ENCODE assay signal across 12 cellular contexts in the genomic region with DNA sequence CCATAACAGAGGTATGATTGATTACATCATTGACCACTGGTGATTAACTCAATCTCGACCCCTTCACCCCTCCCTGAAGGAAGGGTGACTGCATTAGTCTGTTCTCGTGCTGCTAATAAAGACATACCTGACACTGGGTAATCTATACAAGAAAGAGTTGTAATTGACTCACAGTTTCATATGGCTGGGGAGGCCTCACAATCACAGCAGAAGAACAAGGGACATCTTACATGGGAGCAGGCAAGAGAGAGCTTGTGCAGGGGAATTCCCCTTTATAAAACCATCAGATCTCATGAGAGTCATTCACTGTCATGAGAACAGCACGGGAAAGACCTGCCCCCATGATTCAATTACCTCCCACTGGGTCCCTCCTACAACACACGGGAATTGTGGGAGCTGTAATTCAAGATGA. TPM values are rescaled to one million over a fixed set of nuclear protein-coding genes. Genes with fewer than 3 reads are reported as not detected.
DNase-seq lines count a peak whose midpoint lies in the region; ATAC-seq and TF ChIP-seq lines count a peak whose summit lies in the region.
"Had no signal": no experiment of that assay in that cellular context is flagged by ENCODE, and none has a peak within 500 bp of the region (broad histone marks: within the 10 kb centered on the region; RNA-seq: fewer than 3 reads in every experiment).

No MANE protein-coding gene starts in this region.

- DNase-seq in Daoy (ENCODE audit: low read depth) (peak; percentile 21), NCI-H526 treated with DMSO at 0.1 percent for 48 hours (lab: John Stamatoyannopoulos, UW) (no peak), right lobe of liver (no peak), gastrocnemius medialis (no peak)
- peak; percentile 3 for DNase-seq in activated naive CD8-positive, alpha-beta T cell treated with anti-CD3 and anti-CD28 coated beads for 36 hours
- no peak for DNase-seq in activated CD8-positive, alpha-beta memory T cell treated with anti-CD3 and anti-CD28 coated beads, Interleukin-2, amount 50 U/mL, for 48 hours
- DNase-seq: NCI-H1092 treated with DMSO at 0.1 percent for 48 hours, T-helper 2 cell had no signal

- H3K4me3 ChIP-seq in right lobe of liver (no peak overlapping the region), gastrocnemius medialis (no peak overlapping the region)
- H3K4me3 ChIP-seq: BLaER1, lung had no signal

- H3K9me3 ChIP-seq in right lobe of liver (no peaks in the 10 kb centered on the region), gastrocnemius medialis (no peaks in the 10 kb centered on the region)
- H3K9me3 ChIP-seq: BLaER1 had no signal

- no peaks in the 10 kb centered on the region for H3K36me3 ChIP-seq in right lobe of liver
- no peaks in the 10 kb centered on the region for H3K36me3 ChIP-seq in gastrocnemius medialis
- H3K36me3 ChIP-seq: BLaER1 had no signal

- peaks cover 6% of the 10 kb centered on the region for H3K27me3 Mint-ChIP-seq in activated naive CD8-positive, alpha-beta T cell treated with anti-CD3 and anti-CD28 coated beads for 36 hours

- no peak overlapping the region for H3K27ac Mint-ChIP-seq in activated naive CD8-positive, alpha-beta T cell treated with anti-CD3 and anti-CD28 coated beads for 36 hours

- TF ChIP-seq CTCF in right lobe of liver (IDR thresholded peaks at IDR 0.05) (no peak), gastrocnemius medialis (IDR thresholded peaks at IDR 0.05 in 4 of 5, conservative IDR thresholded peaks at IDR 0.05 in 1 of 5) (no peak)

- TF ChIP-seq POLR2A in right lobe of liver (IDR thresholded peaks at IDR 0.05) (no peak), gastrocnemius medialis (IDR thresholded peaks at IDR 0.05) (no peak)

- no peaks in the 10 kb centered on the region for H3K27me3 ChIP-seq in right lobe of liver
- no peaks in the 10 kb centered on the region for H3K27me3 ChIP-seq in gastrocnemius medialis
- H3K27me3 ChIP-seq: BLaER1 had no signal

- no peak overlapping the region for H3K4me3 Mint-ChIP-seq in activated naive CD8-positive, alpha-beta T cell treated with anti-CD3 and anti-CD28 coated beads for 36 hours

- no peaks in the 10 kb centered on the region for H3K36me3 Mint-ChIP-seq in activated naive CD8-positive, alpha-beta T cell treated with anti-CD3 and anti-CD28 coated beads for 36 hours

- in situ Hi-C loops in gastrocnemius medialis (cut with MboI; ENCODE audit: low sequenced_read_pairs in 4 of 4) = no loop called here

- intact Hi-C loops in right lobe of liver (cut with DNase I) = no loop called here
- intact Hi-C loops in gastrocnemius medialis (cut with DNase I; ENCODE audit: low total_unique reads) = loop anchor here (5.0 kb wide), 1 partner anchor 46 kb away; no protein-coding TSS in a partner anchor

- H3K4me1 ChIP-seq in right lobe of liver (peaks cover 0 to 8% (median 0%) of the 10 kb centered on the region in 4 donors), gastrocnemius medialis (peaks cover 4 to 21% of the 10 kb centered on the region in 2 donors)

- H3K27ac ChIP-seq in right lobe of liver = no peak overlapping the region
- no peak overlapping the region for H3K27ac ChIP-seq in gastrocnemius medialis
- H3K27ac ChIP-seq: BLaER1 had no signal

- ATAC-seq in GM19023 (IDR thresholded peaks at IDR 0.05; ENCODE audit: unreplicated experiment) (peak; percentile 71), HG02870 (IDR thresholded peaks at IDR 0.05; ENCODE audit: unreplicated experiment) (peak; percentile 87), right lobe of liver (no peak), gastrocnemius medialis (no peak)

- no peaks in the 10 kb centered on the region for H3K9me3 Mint-ChIP-seq in activated naive CD8-positive, alpha-beta T cell treated with anti-CD3 and anti-CD28 coated beads for 36 hours

- WGBS in right lobe of liver (ENCODE audit: insufficient coverage, low coverage, low lambda C conversion rate, missing lambda C conversion rate) = 63% methylated on average over 4 of the region's 4 CpGs

- peaks cover 6% of the 10 kb centered on the region for H3K4me1 Mint-ChIP-seq in activated naive CD8-positive, alpha-beta T cell treated with anti-CD3 and anti-CD28 coated beads for 36 hours

RNA-seq across cellular contexts. Expression of a gene that starts 55.9 kb away (rescaled TPM):
- total RNA-seq in Daoy (2014; rRNA removed; shearing (Covaris generic)) = 0.80 and 1.5 TPM in 2 replicates
- under 1 TPM; 0.10 to 0.19 TPM for total RNA-seq in activated naive CD8-positive, alpha-beta T cell treated with anti-CD3 and anti-CD28 coated beads for 36 hours
- total RNA-seq in right lobe of liver (1 to 10 TPM; 2.1 to 6.2 (median 3.2) TPM), gastrocnemius medialis (10 to 100 TPM; 17.2 to 51.6 (median 39.5) TPM)

Comparison
In these comparisons a context has a peak if more than half of its experiments do, and no peak if none do; other contexts are left out.
1. DNase-seq: peak in Daoy (single experiment) and activated naive CD8-positive, alpha-beta T cell treated with anti-CD3 and anti-CD28 coated beads for 36 hours (single experiment); none in activated CD8-positive, alpha-beta memory T cell treated with anti-CD3 and anti-CD28 coated beads, Interleukin-2, amount 50 U/mL, for 48 hours (single experiment), NCI-H526 treated with DMSO at 0.1 percent for 48 hours (single experiment), right lobe of liver (0 of 3) and gastrocnemius medialis (0 of 2).
2. ATAC-seq: peak in GM19023 (single experiment) and HG02870 (single experiment); none in right lobe of liver (0 of 4) and gastrocnemius medialis (0 of 2).